7 cellular contexts compared by ENCODE assay signal in the genomic region with DNA sequence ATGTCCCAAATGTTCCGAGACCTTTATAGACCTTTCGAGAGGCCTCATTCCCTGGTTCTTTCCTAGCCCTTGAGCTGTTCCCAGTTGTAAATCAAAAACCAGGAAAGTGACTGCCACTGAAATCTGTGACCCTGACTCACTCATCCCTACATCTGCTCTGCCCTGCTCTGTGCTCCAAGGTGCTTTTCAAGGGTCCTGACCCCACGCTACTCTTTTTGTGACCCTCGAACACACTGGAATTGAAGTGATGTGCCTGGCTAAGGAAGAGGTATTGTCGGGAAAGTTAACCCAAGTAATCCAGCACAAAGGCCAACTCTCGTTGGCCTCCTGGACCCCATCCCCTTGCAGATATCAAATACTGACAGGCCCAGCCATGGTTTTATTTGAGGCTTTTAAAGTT.
"Had no signal": no experiment of that assay in that cellular context is flagged by ENCODE, and none has a peak within 500 bp of the region (broad histone marks: within the 10 kb centered on the region; RNA-seq: fewer than 3 reads in every experiment).

No MANE protein-coding gene starts in this region.

- ATAC-seq: GM23338, HepG2, K562 had no signal

- H3K4me3 Mint-ChIP-seq: GM23338, H9 had no signal

- H3K27ac Mint-ChIP-seq: GM23338, H9 had no signal

- H3K4me1 Mint-ChIP-seq: GM23338, H9 had no signal

- DNase-seq: H9, HCEC 1CT had no signal

- FAIRE-seq: H1, H54, HepG2, K562 had no signal
